ENCODE assay signal across 12 cellular contexts in the genomic region with DNA sequence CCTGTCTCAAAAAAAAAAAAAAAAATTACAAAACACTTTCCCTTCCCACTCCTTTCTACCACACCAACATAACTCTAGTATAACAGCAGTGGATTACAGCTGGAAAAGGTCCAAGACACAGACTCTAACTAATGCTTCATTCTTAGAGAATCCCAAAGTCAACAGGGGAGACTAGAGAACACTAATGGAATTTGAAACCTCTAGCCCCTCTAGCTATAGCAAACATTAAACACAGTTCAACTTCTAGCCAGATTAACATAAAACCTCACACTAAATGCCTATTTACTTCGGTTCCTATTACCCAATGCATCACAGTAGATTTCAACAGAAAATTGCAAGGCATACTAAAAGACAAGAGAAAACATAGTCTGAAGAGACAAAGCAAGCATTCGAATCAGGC. TPM values are rescaled to one million over a fixed set of nuclear protein-coding genes. Genes with fewer than 3 reads are reported as not detected.
A peak's percentile ranks its signal among the peaks of the same experiment; 100 is the strongest.
DNase-seq lines count a peak whose midpoint lies in the region; TF ChIP-seq lines count a peak whose summit lies in the region.
"Had no signal": no experiment of that assay in that cellular context is flagged by ENCODE, and none has a peak within 500 bp of the region (broad histone marks: within the 10 kb centered on the region; RNA-seq: fewer than 3 reads in every experiment).

No MANE protein-coding gene starts in this region.

- WGBS in mammary epithelial cell (ENCODE audit: low coverage, missing lambda C conversion rate) = 36% methylated on average over 2 of the region's 2 CpGs

- intact Hi-C loops in Caco-2 (cut with micrococcal nuclease; ENCODE audit: unreplicated experiment) (loop anchor here (1.0 to 5.0 kb wide), 2 partner anchors 11 to 702 kb away; partner anchors contain the start of gene DHX15), mammary epithelial cell (cut with micrococcal nuclease) (no loop called here)

- H3K27ac Mint-ChIP-seq in Caco-2 (ENCODE audit: unreplicated experiment) = peak overlapping the region; percentile 99

- H2AFZ ChIP-seq in mammary epithelial cell (ENCODE audit: low read depth, low read length) = no peak overlapping the region

- H3K4me1 ChIP-seq in Caco-2 (peaks cover 59% of the 10 kb centered on the region), mammary epithelial cell (ENCODE audit: insufficient read depth, low read length) (peaks cover 34% of the 10 kb centered on the region)

- peaks cover 13% of the 10 kb centered on the region for H3K9me3 Mint-ChIP-seq in Caco-2 (ENCODE audit: unreplicated experiment)

- H3K9me3 ChIP-seq in Caco-2 = peaks cover 21% of the 10 kb centered on the region
- no peaks in the 10 kb centered on the region for H3K9me3 ChIP-seq in mammary epithelial cell (replicated peaks; ENCODE audit: insufficient read depth, low read length)

- H3K36me3 ChIP-seq in Caco-2 (ENCODE audit: control insufficient read depth, insufficient read depth, low read length) (no peaks in the 10 kb centered on the region), mammary epithelial cell (ENCODE audit: insufficient read depth, low read length) (no peaks in the 10 kb centered on the region)
- H3K36me3 ChIP-seq: thoracic aorta had no signal

- BruUV-seq in Caco-2 (replicated peaks; lab: Mats Ljungman, UMichigan) (no TSS peak), mammary epithelial cell (replicated peaks; lab: Mats Ljungman, UMichigan) (no TSS peak)

- no peaks in the 10 kb centered on the region for H3K79me2 ChIP-seq in mammary epithelial cell (ENCODE audit: insufficient read depth, low read length)

- TF ChIP-seq CTCF in Caco-2 (IDR thresholded peaks at IDR 0.05; ENCODE audit: insufficient read depth in 1 of 2, low read depth in 1 of 2, low read length in 1 of 2, severe bottlenecking in 1 of 2, unreplicated experiment in 1 of 2) (no peak), mammary epithelial cell (conservative IDR thresholded peaks at IDR 0.05 in 1 of 2, IDR thresholded peaks at IDR 0.05 in 1 of 2; ENCODE audit: extremely low read depth in 1 of 2, insufficient read depth in 1 of 2, low read depth in 1 of 2, low read length in 2 of 2) (no peak)

- DNase-seq in Caco-2 (peak in 1 of 2 experiments; percentile 66), NCI-H1048 (lab: John Stamatoyannopoulos, UW) (peak; percentile 37), mammary epithelial cell (peak; percentile 19), left kidney (ENCODE audit: low read depth, low spot score) (peak; percentile 28), middle frontal gyrus (ENCODE audit: extremely low spot score, low spot score) (no peak)
- DNase-seq in activated effector memory CD4-positive, alpha-beta T cell treated with anti-CD3 and anti-CD28 coated beads, Interleukin-2, amount 50 U/mL, for 16 hours = no peak
- DNase-seq in activated CD8-positive, alpha-beta memory T cell treated with anti-CD3 and anti-CD28 coated beads for 24 hours = no peak
- DNase-seq in activated CD4-positive, alpha-beta T cell treated with anti-CD3 and anti-CD28 coated beads for 1 hour = no peak
- DNase-seq: amygdala, DND-41, NCI-H345 had no signal

- in situ Hi-C loops in mammary epithelial cell (cut with MboI; ENCODE audit: low sequenced_read_pairs in 2 of 2) = no loop called here

- POLR2A ChIA-PET in Caco-2 (lab: Charles Lee) = interaction anchor here (1.8 kb wide), 1 partner anchor 10 kb away, joined by 19 read pairs; the partner anchor contains the start of gene DHX15

- no peak overlapping the region for H3K4me2 ChIP-seq in mammary epithelial cell (ENCODE audit: insufficient read depth, low read depth, low read length)

- H3K4me3 ChIP-seq in Caco-2 (ENCODE audit: low read depth, low read length) (no peak overlapping the region), mammary epithelial cell (replicated peaks in 1 of 3; ENCODE audit: insufficient read depth in 1 of 3, low read depth in 2 of 3, low read length in 3 of 3) (no peak overlapping the region)
- H3K4me3 ChIP-seq: thoracic aorta had no signal

- H3K4me3 Mint-ChIP-seq in Caco-2 (ENCODE audit: unreplicated experiment) = peak overlapping the region; percentile 40

- peaks cover 38% of the 10 kb centered on the region for H3K4me1 Mint-ChIP-seq in Caco-2 (ENCODE audit: low read depth, unreplicated experiment)

- dilution Hi-C loops in mammary epithelial cell (cut with HindIII; ENCODE audit: low sequenced_read_pairs) = no loop called here

- CTCF ChIA-PET in Caco-2 (lab: Charles Lee) = interaction anchor here (1.2 kb wide), 1 partner anchor 11 kb away, joined by 4 read pairs; the partner anchor contains the start of gene DHX15
- CTCF ChIA-PET in mammary epithelial cell (lab: Charles Lee; ENCODE audit: low non-redundant PET) = no interaction called here

- no peaks in the 10 kb centered on the region for H3K27me3 ChIP-seq in Caco-2 (replicated peaks; ENCODE audit: control insufficient read depth, insufficient read depth, low read length)
- no peaks in the 10 kb centered on the region for H3K27me3 ChIP-seq in mammary epithelial cell (ENCODE audit: insufficient read depth, low read length)

- no peak overlapping the region for H3K9ac ChIP-seq in mammary epithelial cell (ENCODE audit: insufficient read depth, low read length)

- no peaks in the 10 kb centered on the region for H4K20me1 ChIP-seq in mammary epithelial cell (ENCODE audit: insufficient read depth, low read length)

- no peaks in the 10 kb centered on the region for H3K27me3 Mint-ChIP-seq in Caco-2 (ENCODE audit: insufficient read depth, unreplicated experiment)

- H3K27ac ChIP-seq in mammary epithelial cell (ENCODE audit: insufficient read depth, low read depth, low read length) = no peak overlapping the region
- H3K27ac ChIP-seq: thoracic aorta had no signal

- peaks cover 23% of the 10 kb centered on the region for H3K36me3 Mint-ChIP-seq in Caco-2 (ENCODE audit: insufficient read depth, unreplicated experiment)

RNA-seq across cellular contexts. Expression of gene DHX15, which starts 10.5 kb away (rescaled TPM):
- total RNA-seq in Caco-2 (2022) = 154 and 155 TPM in 2 replicates
- total RNA-seq in mammary epithelial cell = 100 to 1,000 TPM; 113 to 135 TPM
- 102 TPM for polyA plus RNA-seq in mammary epithelial cell
- 84.2 TPM for polyA minus RNA-seq in mammary epithelial cell

Comparison
In these comparisons a context has a peak if more than half of its experiments do, and no peak if none do; other contexts are left out.
1. DNase-seq: peak in NCI-H1048 (single experiment), mammary epithelial cell (single experiment) and left kidney (single experiment); none in activated effector memory CD4-positive, alpha-beta T cell treated with anti-CD3 and anti-CD28 coated beads, Interleukin-2, amount 50 U/mL, for 16 hours (single experiment), middle frontal gyrus (single experiment), activated CD8-positive, alpha-beta memory T cell treated with anti-CD3 and anti-CD28 coated beads for 24 hours (single experiment) and activated CD4-positive, alpha-beta T cell treated with anti-CD3 and anti-CD28 coated beads for 1 hour (single experiment).